8 cellular contexts compared by ENCODE assay signal in genomic region chr1:44808938-44809917, GRCh38. TPM values are rescaled to one million over a fixed set of nuclear protein-coding genes. Genes with fewer than 3 reads are reported as not detected.
DNase-seq lines count a peak whose midpoint lies in the region; ATAC-seq, FAIRE-seq and TF ChIP-seq lines count a peak whose summit lies in the region.

No MANE protein-coding gene starts in this region.

- peak overlapping the region; percentile 56 to 76 (median 66) for H3K4me3 Mint-ChIP-seq in immature natural killer cell

- H3K9me2 ChIP-seq in SU-DHL-6 (replicated peaks; ENCODE audit: insufficient read depth, low read length): no peaks in the 10 kb centered on the region

- H3F3A ChIP-seq in SU-DHL-6 (ENCODE audit: insufficient read depth): peaks cover 14% of the 10 kb centered on the region

- TF ChIP-seq CTCF in SU-DHL-6 (IDR thresholded peaks at IDR 0.05; ENCODE audit: insufficient read depth, low read length, poor library complexity, severe bottlenecking) (no peak), adrenal gland (IDR thresholded peaks at IDR 0.05) (peak in 3 of 6 experiments; percentile 2 to 19 (median 11))

- intact Hi-C loops in adrenal gland (cut with DNase I): no loop called here

- peak in 1 of 2 donors; percentile 17 for TF ChIP-seq POLR2A in adrenal gland (IDR thresholded peaks at IDR 0.05)

- peaks cover 41 to 56% of the 10 kb centered on the region in 2 donors for H3K4me1 Mint-ChIP-seq in immature natural killer cell

- H3K9me3 Mint-ChIP-seq in immature natural killer cell: no peaks in the 10 kb centered on the region

- DNase-seq in GM18507 (ENCODE audit: extremely low spot score, insufficient read length, low read depth) (peak; percentile 64), adrenal gland (peak in 6 of 7 donors; percentile 62 to 83 (median 70)), immature natural killer cell (peak; percentile 73 to 82 (median 79)), NCI-H2107 treated with DMSO at 0.1 percent for 48 hours (lab: John Stamatoyannopoulos, UW; ENCODE audit: unreplicated experiment) (no peak), NCI-H146 (lab: John Stamatoyannopoulos, UW) (no peak)
- DNase-seq in stimulated activated CD4-positive, alpha-beta T cell treated with anti-CD3 and anti-CD28 coated beads, Interleukin-1b, Interleukin-23, amount 100 ng/mL, for 24 hours (ENCODE audit: low read depth in 4 of 4, low spot score in 1 of 4): peak in 3 of 4 experiments; percentile 60 to 88 (median 78)

- H3K79me2 ChIP-seq in SU-DHL-6 (ENCODE audit: insufficient read depth, low read length): no peaks in the 10 kb centered on the region

- peak overlapping the region; percentile 45 for H3K9ac ChIP-seq in SU-DHL-6 (ENCODE audit: low read length)

- peak overlapping the region; percentile 8 for H2AFZ ChIP-seq in SU-DHL-6 (ENCODE audit: low read depth, low read length, severe bottlenecking)

- H3K27me3 ChIP-seq in SU-DHL-6 (ENCODE audit: low read length) (no peaks in the 10 kb centered on the region), adrenal gland (no peaks in the 10 kb centered on the region)

- ATAC-seq in HG03064 (IDR thresholded peaks at IDR 0.05; ENCODE audit: low read depth, unreplicated experiment): peak; percentile 38

- H3K27ac ChIP-seq in SU-DHL-6 (ENCODE audit: low read depth, low read length): peak overlapping the region; percentile 78
- H3K27ac ChIP-seq in adrenal gland: peak overlapping the region; percentile 96 to 100 (median 99)

- peaks cover 0 to 3% (median 0%) of the 10 kb centered on the region in 3 donors for H3K36me3 Mint-ChIP-seq in immature natural killer cell

- peaks cover 0 to 7% (median 3%) of the 10 kb centered on the region in 3 donors for H3K27me3 Mint-ChIP-seq in immature natural killer cell (ENCODE audit: low read depth in 3 of 3)

- H3K4me1 ChIP-seq in adrenal gland (replicated peaks in 1 of 2): peaks cover 64 to 76% of the 10 kb centered on the region in 2 donors

- H3K4me3 ChIP-seq in SU-DHL-6 (ENCODE audit: insufficient read depth, low read length, poor library complexity, severe bottlenecking) (no peak overlapping the region), adrenal gland (peak overlapping the region in 1 of 4 donors; percentile 48)

- H3K9me3 ChIP-seq in SU-DHL-6 (ENCODE audit: insufficient read depth, low read length): no peaks in the 10 kb centered on the region
- H3K9me3 ChIP-seq in adrenal gland (replicated peaks in 1 of 3): no peaks in the 10 kb centered on the region

- no peaks in the 10 kb centered on the region for H3K36me3 ChIP-seq in SU-DHL-6 (ENCODE audit: low read length)
- H3K36me3 ChIP-seq in adrenal gland (replicated peaks in 1 of 2): peaks cover 0 to 23% of the 10 kb centered on the region in 2 donors

- WGBS in adrenal gland, 4 donors: 24 to 26% (median 25%) methylated on average over 3 to 6 of the region's 6 CpGs; no CpG with 5 or more reads in 1 of the 4 donors

- H3K27ac Mint-ChIP-seq in immature natural killer cell: peak overlapping the region; percentile 91 to 98 (median 96)

- peak overlapping the region; percentile 36 for H3K4me2 ChIP-seq in SU-DHL-6 (ENCODE audit: low read depth, low read length, poor library complexity, severe bottlenecking)

- peak; percentile 99 for FAIRE-seq in GM18507 (lab: Jason Lieb, UNC)

- no peaks in the 10 kb centered on the region for H4K20me1 ChIP-seq in SU-DHL-6 (ENCODE audit: low read depth, low read length)

RNA-seq across cellular contexts. Expression of gene BTBD19, which starts 0.9 kb away (rescaled TPM):
- total RNA-seq in adrenal gland: 10 to 100 TPM in 7 of 8 donors, 1 to 10 TPM in 1; 8.6 to 46.3 (median 21.3) TPM
- 10 to 100 TPM in 2 of 3 donors, 1 to 10 TPM in 1; 4.8 to 67.2 (median 26.5) TPM for polyA plus RNA-seq in adrenal gland
- under 1 TPM in 1 of 3 donors, not detected in 2; 0.38 TPM for polyA plus RNA-seq in immature natural killer cell

RNA-seq across cellular contexts. Expression of gene DYNLT4, which starts 2.1 kb away (rescaled TPM):
- 1 to 10 TPM in 7 of 8 donors, not detected in 1; 1.1 to 9.4 (median 2.6) TPM for total RNA-seq in adrenal gland
- polyA plus RNA-seq in adrenal gland (10 to 100 TPM in 1 of 3 donors, 1 to 10 TPM in 1, not detected in 1; 3.0 to 10.3 TPM), immature natural killer cell (not detected)

RNA-seq across cellular contexts. Expression of gene PLK3, which starts 9.1 kb away (rescaled TPM):
- total RNA-seq in adrenal gland: 10 to 100 TPM; 11.2 to 37.5 (median 17.1) TPM
- 10 to 100 TPM in 2 of 3 donors, 1 to 10 TPM in 1; 4.9 to 51.8 (median 49.4) TPM for polyA plus RNA-seq in adrenal gland
- 1 to 10 TPM; 2.1 to 5.0 (median 2.1) TPM for polyA plus RNA-seq in immature natural killer cell

RNA-seq across cellular contexts. Expression of gene BEST4, which starts 21.3 kb away (rescaled TPM):
- 1 to 10 TPM in 2 of 8 donors, under 1 TPM in 5, not detected in 1; 0.12 to 3.1 (median 0.68) TPM for total RNA-seq in adrenal gland
- polyA plus RNA-seq in adrenal gland: 1 to 10 TPM in 2 of 3 donors, under 1 TPM in 1; 0.09 to 6.2 (median 5.3) TPM
- polyA plus RNA-seq in immature natural killer cell: under 1 TPM in 1 of 3 donors, not detected in 2; 0.37 TPM

RNA-seq across cellular contexts. Expression of gene PTCH2, which starts 33.8 kb away (rescaled TPM):
- 1 to 10 TPM in 5 of 8 donors, under 1 TPM in 3; 0.42 to 3.0 (median 1.8) TPM for total RNA-seq in adrenal gland
- polyA plus RNA-seq in adrenal gland (1 to 10 TPM in 2 of 3 donors, under 1 TPM in 1; 0.40 to 7.8 (median 6.4) TPM), immature natural killer cell (under 1 TPM in 1 of 3 donors, not detected in 2; 0.20 TPM)

Comparison
In these comparisons a context has a peak if more than half of its experiments do, and no peak if none do; other contexts are left out.
1. DNase-seq: peak in GM18507 (single experiment), adrenal gland (6 of 7), immature natural killer cell (3 of 3) and stimulated activated CD4-positive, alpha-beta T cell treated with anti-CD3 and anti-CD28 coated beads, Interleukin-1b, Interleukin-23, amount 100 ng/mL, for 24 hours (3 of 4); none in NCI-H2107 treated with DMSO at 0.1 percent for 48 hours (single experiment) and NCI-H146 (single experiment).
2. RNA of gene BTBD19, which starts 0.9 kb away (polyA plus RNA-seq): 4.8 to 67.2 TPM in adrenal gland; 0.38 TPM in immature natural killer cell; every median in the first group is over 4 times any median in the second.